8 cellular contexts compared by ENCODE assay signal in the genomic region with DNA sequence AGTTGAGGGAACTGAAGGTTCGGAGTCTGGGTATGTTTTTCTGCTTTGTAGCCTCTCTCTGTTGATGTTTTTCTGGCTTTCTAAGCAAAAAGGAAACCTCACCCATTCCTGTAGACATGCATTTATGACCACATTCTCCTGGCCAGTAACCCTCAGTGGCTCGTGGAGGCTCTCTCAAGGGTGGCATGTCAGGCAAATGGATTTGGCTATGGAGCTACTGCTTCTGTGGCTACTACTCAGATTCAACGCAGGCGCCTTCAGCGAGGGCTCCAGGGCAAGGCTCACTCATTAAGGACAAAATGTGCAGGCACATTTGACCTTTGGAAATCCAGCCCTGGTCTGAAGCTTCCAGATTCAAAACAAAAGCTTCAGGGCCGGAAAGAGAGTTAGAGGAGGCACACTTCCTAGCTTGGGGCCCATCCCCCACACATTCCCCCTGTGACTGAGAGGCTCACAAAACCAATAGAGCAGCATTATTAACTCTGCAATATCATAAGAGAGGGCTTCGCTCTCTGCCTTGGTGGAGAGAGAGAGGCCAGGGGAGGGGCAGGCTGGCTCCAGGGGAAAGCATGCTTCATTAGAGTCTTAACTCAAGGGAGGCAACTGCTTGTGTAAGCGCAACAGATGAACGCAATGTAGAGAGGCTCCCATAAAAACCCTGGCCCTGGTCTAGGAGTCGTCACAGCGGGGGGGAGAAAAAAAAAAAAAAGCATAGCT. TPM values are rescaled to one million over a fixed set of nuclear protein-coding genes. Genes with fewer than 3 reads are reported as not detected.
DNase-seq lines count a peak whose midpoint lies in the region; ATAC-seq and TF ChIP-seq lines count a peak whose summit lies in the region.

No MANE protein-coding gene starts in this region.

- H3K36me3 ChIP-seq in GM06990 (ENCODE audit: control insufficient read depth, insufficient read depth, low read length) (no peaks in the 10 kb centered on the region), heart left ventricle (peaks cover 0 to 16% (median 0%) of the 10 kb centered on the region in 9 donors)

- H3K4me1 ChIP-seq in heart left ventricle, result peaks cover 33 to 100% (median 89%) of the 10 kb centered on the region in 12 donors

- H3K27me3 ChIP-seq in GM06990 (replicated peaks; ENCODE audit: control insufficient read depth, insufficient read depth, low read length), result no peaks in the 10 kb centered on the region
- H3K27me3 ChIP-seq in heart left ventricle, result no peaks in the 10 kb centered on the region

- TF ChIP-seq CTCF in GM06990 (IDR thresholded peaks at IDR 0.05; ENCODE audit: insufficient read depth, low read length, poor library complexity, severe bottlenecking), result no peak
- no peak for TF ChIP-seq CTCF in heart left ventricle (IDR thresholded peaks at IDR 0.05)
- TF ChIP-seq CTCF in progenitor cell of endocrine pancreas (IDR thresholded peaks at IDR 0.05; ENCODE audit: unreplicated experiment), result no peak

- H3K9me3 Mint-ChIP-seq in activated naive CD4-positive, alpha-beta T cell treated with anti-CD3 and anti-CD28 coated beads, Interleukin-2, amount 50 U/mL, for 24 hours, result no peaks in the 10 kb centered on the region
- no peaks in the 10 kb centered on the region for H3K9me3 Mint-ChIP-seq in progenitor cell of endocrine pancreas (ENCODE audit: low read depth)

- peaks cover 11% of the 10 kb centered on the region for H3K36me3 Mint-ChIP-seq in activated naive CD4-positive, alpha-beta T cell treated with anti-CD3 and anti-CD28 coated beads, Interleukin-2, amount 50 U/mL, for 24 hours
- H3K36me3 Mint-ChIP-seq in progenitor cell of endocrine pancreas (ENCODE audit: insufficient read depth), result peaks cover 7% of the 10 kb centered on the region

- peak overlapping the region; percentile 19 for H3K4me3 ChIP-seq in GM06990 (replicated peaks; ENCODE audit: low read depth, low read length)
- peak overlapping the region in 9 of 12 donors; percentile 10 to 41 (median 29) for H3K4me3 ChIP-seq in heart left ventricle

- peak; percentile 38 for DNase-seq in GM06990 (ENCODE audit: extremely low read depth, insufficient read length)
- peak; percentile 64 for DNase-seq in NOMO-1 treated with dmso at 0.1 percent for 144 hours (lab: John Stamatoyannopoulos, UW; ENCODE audit: unreplicated experiment)
- peak; percentile 71 to 85 (median 78) for DNase-seq in heart left ventricle
- no peak for DNase-seq in progenitor cell of endocrine pancreas (ENCODE audit: low spot score, unreplicated experiment)
- no peak for DNase-seq in DMS 273 treated with DMSO at 0.1 percent for 48 hours (lab: John Stamatoyannopoulos, UW)
- DNase-seq in NCI-H2029 (lab: John Stamatoyannopoulos, UW), result no peak

- peak overlapping the region; percentile 98 for H3K27ac Mint-ChIP-seq in activated naive CD4-positive, alpha-beta T cell treated with anti-CD3 and anti-CD28 coated beads, Interleukin-2, amount 50 U/mL, for 24 hours
- peak overlapping the region; percentile 43 for H3K27ac Mint-ChIP-seq in progenitor cell of endocrine pancreas

- no peaks in the 10 kb centered on the region for H3K9me3 ChIP-seq in heart left ventricle

- no peaks in the 10 kb centered on the region for H3K27me3 Mint-ChIP-seq in activated naive CD4-positive, alpha-beta T cell treated with anti-CD3 and anti-CD28 coated beads, Interleukin-2, amount 50 U/mL, for 24 hours
- no peaks in the 10 kb centered on the region for H3K27me3 Mint-ChIP-seq in progenitor cell of endocrine pancreas

- intact Hi-C loops in heart left ventricle (cut with DNase I), result loop anchor here in 5 of 10 donors (2.0 to 10.0 kb wide), 4 partner anchors 19 to 69 kb away; a partner anchor contains a TSS

- H3K27ac ChIP-seq in heart left ventricle, result peak overlapping the region; percentile 77 to 96 (median 87)

- 11 to 19% (median 15%) methylated on average over 11 of the region's 11 CpGs for WGBS in heart left ventricle, 4 donors

- H3K4me1 Mint-ChIP-seq in activated naive CD4-positive, alpha-beta T cell treated with anti-CD3 and anti-CD28 coated beads, Interleukin-2, amount 50 U/mL, for 24 hours, result peaks cover 92% of the 10 kb centered on the region
- H3K4me1 Mint-ChIP-seq in progenitor cell of endocrine pancreas (ENCODE audit: low read depth), result peaks cover 26% of the 10 kb centered on the region

- TF ChIP-seq POLR2A in heart left ventricle (IDR thresholded peaks at IDR 0.05), result no peak

- ATAC-seq in HG02943 (IDR thresholded peaks at IDR 0.05; ENCODE audit: low read depth, unreplicated experiment) (peak; percentile 60), heart left ventricle (peak; percentile 80 to 92 (median 83))

- H3K4me3 Mint-ChIP-seq in activated naive CD4-positive, alpha-beta T cell treated with anti-CD3 and anti-CD28 coated beads, Interleukin-2, amount 50 U/mL, for 24 hours, result peak overlapping the region; percentile 88
- no peak overlapping the region for H3K4me3 Mint-ChIP-seq in progenitor cell of endocrine pancreas (ENCODE audit: low read depth)

RNA-seq across cellular contexts. Expression of a gene that starts 22.1 kb away (rescaled TPM):
- total RNA-seq in heart left ventricle (10 to 100 TPM; 23.9 to 49.8 (median 27.3) TPM), progenitor cell of endocrine pancreas (26.6 and 27.1 TPM in 2 replicates)
- 10 to 100 TPM in 1 of 2 donors, 1 to 10 TPM in 1; 5.0 to 11.7 TPM for polyA plus RNA-seq in heart left ventricle

Comparison
In these comparisons a context has a peak if more than half of its experiments do, and no peak if none do; other contexts are left out.
1. DNase-seq: peak in GM06990 (single experiment), NOMO-1 treated with dmso at 0.1 percent for 144 hours (single experiment) and heart left ventricle (5 of 5); none in progenitor cell of endocrine pancreas (single experiment), DMS 273 treated with DMSO at 0.1 percent for 48 hours (single experiment) and NCI-H2029 (single experiment).